13 cellular contexts compared by ENCODE assay signal in genomic region chr6:36241728-36242127, GRCh38. TPM values are rescaled to one million over a fixed set of nuclear protein-coding genes. Genes with fewer than 3 reads are reported as not detected.
DNase-seq lines count a peak whose midpoint lies in the region; ATAC-seq and TF ChIP-seq lines count a peak whose summit lies in the region.
"Had no signal": no experiment of that assay in that cellular context is flagged by ENCODE, and none has a peak within 500 bp of the region (broad histone marks: within the 10 kb centered on the region; RNA-seq: fewer than 3 reads in every experiment).

No MANE protein-coding gene starts in this region.

- CTCF ChIA-PET in SK-N-SH (lab: Yijun Ruan, JAX) = no interaction called here

- no peaks in the 10 kb centered on the region for H3K4me1 ChIP-seq in prostate gland (replicated peaks)
- peaks cover 0 to 18% of the 10 kb centered on the region in 2 experiments; a peak in 1 of 4 replicates for H3K4me1 ChIP-seq in SK-N-SH (ENCODE audit: control insufficient read depth in 1 of 2, insufficient read depth in 2 of 2, low read depth in 1 of 2, low read length in 1 of 2)

- intact Hi-C loops in prostate gland (cut with DNase I) (no loop called here), lower leg skin (cut with DNase I; ENCODE audit: low total_unique reads) (no loop called here)

- POLR2A ChIA-PET in SK-N-SH (lab: Yijun Ruan, JAX) = no interaction called here

- H3K27me3 ChIP-seq in GM06990 (replicated peaks; ENCODE audit: control insufficient read depth, insufficient read depth, low read length) (no peaks in the 10 kb centered on the region; the same call in 1 of the 2 replicates), prostate gland (replicated peaks; ENCODE audit: insufficient read depth) (no peaks in the 10 kb centered on the region), SK-N-SH (ENCODE audit: insufficient read depth) (no peaks in the 10 kb centered on the region)
- H3K27me3 ChIP-seq: tibial nerve had no signal

- no peak for TF ChIP-seq EP300 in SK-N-SH (IDR thresholded peaks at IDR 0.05; ENCODE audit: borderline replicate concordance in 1 of 2, low read depth in 1 of 2, low read length in 1 of 2)

- peak; percentile 70 for DNase-seq in GM06990 (ENCODE audit: extremely low read depth, insufficient read length)
- DNase-seq in NOMO-1 treated with dmso at 0.1 percent for 144 hours (lab: John Stamatoyannopoulos, UW; ENCODE audit: unreplicated experiment) = peak; percentile 32
- peak; percentile 53 for DNase-seq in glomerular visceral epithelial cell (ENCODE audit: extremely low spot score)
- DNase-seq in prostate gland (ENCODE audit: low spot score) = no peak
- no peak for DNase-seq in lower leg skin (ENCODE audit: low spot score in 2 of 2)
- DNase-seq in SK-N-SH = no peak
- DNase-seq in effector CD8-positive, alpha-beta T cell (lab: John Stamatoyannopoulos, UW) = no peak
- DNase-seq: H7, T-cell had no signal

- ATAC-seq in GM21717 (IDR thresholded peaks at IDR 0.05; ENCODE audit: unreplicated experiment) = peak; percentile 72

- H3K9me3 ChIP-seq in prostate gland = no peaks in the 10 kb centered on the region
- H3K9me3 ChIP-seq in SK-N-SH = no peaks in the 10 kb centered on the region
- H3K9me3 ChIP-seq: tibial nerve had no signal

- TF ChIP-seq RAD21 in SK-N-SH (IDR thresholded peaks at IDR 0.05; ENCODE audit: low read length) = no peak

- no peaks in the 10 kb centered on the region for H3K79me2 ChIP-seq in SK-N-SH (ENCODE audit: insufficient read depth)

- whole genome bisulfite sequencing in prostate gland = 72% methylated on average over 10 of the region's 10 CpGs
- WGBS in lower leg skin, 2 donors = 43 to 44% methylated on average over 10 of the region's 10 CpGs
- 79% methylated on average over 10 of the region's 10 CpGs for WGBS in SK-N-SH (ENCODE audit: low lambda C conversion rate)

- H3K9me2 ChIP-seq in SK-N-SH = no peaks in the 10 kb centered on the region

- TF ChIP-seq POLR2A in prostate gland (IDR thresholded peaks at IDR 0.05) = no peak
- no peak for TF ChIP-seq POLR2A in lower leg skin (IDR thresholded peaks at IDR 0.05)

- no peak overlapping the region for H3K4me2 ChIP-seq in SK-N-SH

- H3K27ac ChIP-seq in prostate gland (no peak overlapping the region), SK-N-SH (ENCODE audit: low read depth in 2 of 2, low read length in 1 of 2) (no peak overlapping the region)
- H3K27ac ChIP-seq: epithelial cell of prostate, tibial nerve had no signal

- no peak for TF ChIP-seq CTCF in GM06990 (IDR thresholded peaks at IDR 0.05; ENCODE audit: insufficient read depth, low read length, poor library complexity, severe bottlenecking)
- TF ChIP-seq CTCF in prostate gland (IDR thresholded peaks at IDR 0.05) = no peak
- no peak for TF ChIP-seq CTCF in lower leg skin (IDR thresholded peaks at IDR 0.05)
- TF ChIP-seq CTCF in SK-N-SH (IDR thresholded peaks at IDR 0.05) = no peak

- H2AFZ ChIP-seq in SK-N-SH (ENCODE audit: low read depth) = no peak overlapping the region

- H3K36me3 ChIP-seq in GM06990 (ENCODE audit: control insufficient read depth, insufficient read depth, low read length) (no peaks in the 10 kb centered on the region), prostate gland (no peaks in the 10 kb centered on the region), SK-N-SH (replicated peaks in 1 of 2; ENCODE audit: control insufficient read depth in 1 of 2, insufficient read depth in 2 of 2, low read length in 1 of 2) (no peaks in the 10 kb centered on the region)

- H3K9ac ChIP-seq in SK-N-SH = no peak overlapping the region

- H4K20me1 ChIP-seq in SK-N-SH (ENCODE audit: insufficient read depth) = no peaks in the 10 kb centered on the region

- no peaks in the 10 kb centered on the region for H3F3A ChIP-seq in SK-N-SH (replicated peaks; ENCODE audit: insufficient read depth)

- no peak overlapping the region; the same call in 1 of the 2 replicates for H3K4me3 ChIP-seq in GM06990 (replicated peaks; ENCODE audit: low read depth, low read length)
- H3K4me3 ChIP-seq in prostate gland = no peak overlapping the region
- H3K4me3 ChIP-seq in lower leg skin (ENCODE audit: low read depth, poor library complexity, severe bottlenecking) = no peak overlapping the region
- no peak overlapping the region for H3K4me3 ChIP-seq in SK-N-SH (ENCODE audit: low read depth in 2 of 2, low read length in 1 of 2)
- H3K4me3 ChIP-seq: tibial nerve had no signal

TF ChIP-seq in SK-N-SH, 30 proteins besides CTCF, POLR2A, EP300 and RAD21:
- TF ChIP-seq FOSL2 (IDR thresholded peaks at IDR 0.05; ENCODE audit: borderline replicate concordance, low read depth) (no peak), RXRA (IDR thresholded peaks at IDR 0.05; ENCODE audit: borderline replicate concordance, low read depth) (no peak), IRF3 (IDR thresholded peaks at IDR 0.05; ENCODE audit: low read depth, low read length) (no peak), FOXM1 (IDR thresholded peaks at IDR 0.05; ENCODE audit: low read depth) (no peak), EZH2phosphoT487 (IDR thresholded peaks at IDR 0.05; ENCODE audit: borderline replicate concordance, low read depth) (no peak), RCOR1 (IDR thresholded peaks at IDR 0.05; ENCODE audit: low read length) (no peak), NFIC (IDR thresholded peaks at IDR 0.05; ENCODE audit: borderline replicate concordance) (no peak), USF2 (IDR thresholded peaks at IDR 0.05; ENCODE audit: borderline replicate concordance, low read depth, low read length) (no peak)

RNA-seq across cellular contexts. Expression of gene PNPLA1, which starts 28.1 kb away (rescaled TPM):
- 1 to 10 TPM in 1 of 2 donors, not detected in 1; 2.0 TPM for total RNA-seq in prostate gland
- 10 to 100 TPM; 26.7 to 54.2 (median 30.0) TPM for total RNA-seq in lower leg skin
- not detected in 2 replicates for polyA plus RNA-seq in SK-N-SH (2012; rRNA removed)
- polyA plus RNA-seq in SK-N-SH (2012; cell fraction: cytosol; rRNA removed) = not detected in 2 replicates
- polyA plus RNA-seq in SK-N-SH (2012; cell fraction: nucleus; rRNA removed) = 0.05 TPM in 1 of 2 replicates, not detected in the other
- total RNA-seq: H7, lung microvascular endothelial cell had no signal

RNA-seq across cellular contexts. Expression of gene BRPF3, which starts 45.2 kb away (rescaled TPM):
- total RNA-seq in prostate gland = 10 to 100 TPM; 33.2 to 72.1 TPM
- total RNA-seq in lower leg skin = 10 to 100 TPM; 13.2 to 21.9 (median 17.6) TPM
- 11.7 and 15.4 TPM in 2 replicates for polyA plus RNA-seq in SK-N-SH (2012; rRNA removed)
- polyA plus RNA-seq in SK-N-SH (2012; cell fraction: cytosol; rRNA removed) = 11.7 and 13.5 TPM in 2 replicates
- polyA plus RNA-seq in SK-N-SH (2012; cell fraction: nucleus; rRNA removed) = 17.6 and 21.4 TPM in 2 replicates

Comparison
In these comparisons a context has a peak if more than half of its experiments do, and no peak if none do; other contexts are left out.
1. DNase-seq: peak in GM06990 (single experiment), NOMO-1 treated with dmso at 0.1 percent for 144 hours (single experiment) and glomerular visceral epithelial cell (single experiment); none in prostate gland (single experiment), lower leg skin (0 of 2), SK-N-SH (single experiment) and effector CD8-positive, alpha-beta T cell (single experiment).
2. RNA of gene PNPLA1, which starts 28.1 kb away (total RNA-seq): 26.7 to 54.2 TPM in lower leg skin; 2.0 TPM in prostate gland; every median in the first group is over 4 times any median in the second.